8 cellular contexts compared by ENCODE assay signal in the genomic region with DNA sequence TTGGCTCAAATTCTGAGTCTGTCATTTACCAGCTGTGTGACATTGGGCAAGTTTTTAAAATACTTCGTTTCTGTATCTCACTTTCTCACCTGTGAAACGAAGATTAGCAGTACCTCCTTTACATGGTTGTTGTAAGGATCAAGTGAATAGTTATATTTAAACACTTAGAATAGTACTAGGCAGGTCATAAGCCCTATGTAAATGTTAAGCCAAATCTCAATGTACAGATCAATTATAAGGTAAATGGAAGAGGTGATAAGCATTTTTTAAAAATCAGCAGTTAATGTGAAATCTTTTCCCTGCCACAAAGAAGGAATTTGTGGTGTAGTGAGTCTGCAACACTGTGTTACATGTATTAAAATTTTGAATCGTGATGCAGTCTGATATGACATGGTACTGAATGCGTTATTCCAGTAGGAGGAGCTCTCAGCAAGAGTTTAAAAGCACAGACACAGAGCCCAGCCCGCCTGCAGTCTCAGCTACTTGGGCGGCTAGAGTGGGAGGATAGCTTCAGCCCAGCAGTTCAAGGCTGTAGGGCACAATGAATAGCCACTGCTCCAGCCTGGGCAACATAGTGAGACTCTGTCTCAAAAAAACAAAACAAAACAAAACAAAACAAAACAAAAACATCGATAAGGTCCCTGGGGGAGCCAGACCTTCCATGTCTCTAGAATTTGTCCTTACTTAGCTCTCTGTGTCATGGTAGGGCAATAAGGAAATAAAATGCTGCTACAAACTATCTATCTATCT. TPM values are rescaled to one million over a fixed set of nuclear protein-coding genes. Genes with fewer than 3 reads are reported as not detected.
A peak's percentile ranks its signal among the peaks of the same experiment; 100 is the strongest.
DNase-seq lines count a peak whose midpoint lies in the region; ATAC-seq and TF ChIP-seq lines count a peak whose summit lies in the region.

No MANE protein-coding gene starts in this region.

- H3K79me2 ChIP-seq in GM23338 (replicated peaks; ENCODE audit: insufficient read depth) = no peaks in the 10 kb centered on the region

- BruUV-seq in Panc1 (replicated peaks; lab: Mats Ljungman, UMichigan) = no TSS peak

- peak; percentile 99 for ATAC-seq in GM23338
- peak; percentile 100 for ATAC-seq in Panc1
- ATAC-seq in GM21737 (IDR thresholded peaks at IDR 0.05; ENCODE audit: unreplicated experiment) = no peak

- TF ChIP-seq CTCF in GM06990 (IDR thresholded peaks at IDR 0.05; ENCODE audit: insufficient read depth, low read length, poor library complexity, severe bottlenecking) (peak; percentile 83), GM23338 (conservative IDR thresholded peaks at IDR 0.05; ENCODE audit: low read depth in 2 of 2) (peak; percentile 86 to 90), Panc1 (IDR thresholded peaks at IDR 0.05) (peak; percentile 88), progenitor cell of endocrine pancreas (IDR thresholded peaks at IDR 0.05; ENCODE audit: unreplicated experiment) (peak; percentile 76)

- DNase-seq in GM06990 (ENCODE audit: extremely low read depth, insufficient read length) (no peak), GM23338 (ENCODE audit: low spot score) (peak; percentile 89), Kasumi-1 (lab: John Stamatoyannopoulos, UW) (peak; percentile 90 to 92), Panc1 (ENCODE audit: low read depth, low spot score) (peak; percentile 72), glomerular visceral epithelial cell (ENCODE audit: extremely low spot score) (peak; percentile 78), progenitor cell of endocrine pancreas (ENCODE audit: low spot score, unreplicated experiment) (peak; percentile 21)
- DNase-seq in activated effector memory CD4-positive, alpha-beta T cell treated with anti-CD3 and anti-CD28 coated beads, Interleukin-2, amount 50 U/mL, for 16 hours = peak; percentile 80

- H3K4me2 ChIP-seq in GM23338 = no peak overlapping the region

- no peak overlapping the region for H2AFZ ChIP-seq in GM23338

- in situ Hi-C loops in Panc1 (cut with HindIII; ENCODE audit: low pct_unique_long_range_greater_than_20kb, low sequenced_read_pairs) = no loop called here

- no peaks in the 10 kb centered on the region for H3K9me2 ChIP-seq in GM23338 (ENCODE audit: insufficient read depth)

- CTCF ChIA-PET in Panc1 (lab: Charles Lee) = interaction anchor here (0.5 to 1.3 kb wide), 15 partner anchors 9 to 489 kb away, joined by 3 to 29 read pairs (median 4); partner anchors contain the start of gene DYNLT1

- H3K27me3 Mint-ChIP-seq in GM23338 (ENCODE audit: insufficient read depth, low read depth, poor library complexity) (peaks cover 2% of the 10 kb centered on the region), progenitor cell of endocrine pancreas (no peaks in the 10 kb centered on the region)

- no peaks in the 10 kb centered on the region for H3K9me3 ChIP-seq in Panc1 (ENCODE audit: control insufficient read depth, insufficient read depth, low read depth, low read length)

- peaks cover 10% of the 10 kb centered on the region for H3K9me3 Mint-ChIP-seq in GM23338
- no peaks in the 10 kb centered on the region for H3K9me3 Mint-ChIP-seq in progenitor cell of endocrine pancreas (ENCODE audit: low read depth)

- H3K4me1 ChIP-seq in GM23338 (ENCODE audit: insufficient read depth) (no peaks in the 10 kb centered on the region), Panc1 (ENCODE audit: control insufficient read depth, insufficient read depth, low read length) (no peaks in the 10 kb centered on the region)

- no peaks in the 10 kb centered on the region for H3K27me3 ChIP-seq in GM06990 (replicated peaks; ENCODE audit: control insufficient read depth, insufficient read depth, low read length)
- no peaks in the 10 kb centered on the region for H3K27me3 ChIP-seq in GM23338 (ENCODE audit: insufficient read depth)
- no peaks in the 10 kb centered on the region for H3K27me3 ChIP-seq in Panc1 (ENCODE audit: control insufficient read depth, insufficient read depth, low read length)

- H3K4me1 Mint-ChIP-seq in GM23338 = no peaks in the 10 kb centered on the region
- no peaks in the 10 kb centered on the region for H3K4me1 Mint-ChIP-seq in progenitor cell of endocrine pancreas (ENCODE audit: low read depth)

- no peaks in the 10 kb centered on the region for H4K20me1 ChIP-seq in GM23338 (replicated peaks; ENCODE audit: insufficient read depth)

- H3K36me3 ChIP-seq in GM06990 (ENCODE audit: control insufficient read depth, insufficient read depth, low read length) (no peaks in the 10 kb centered on the region), GM23338 (ENCODE audit: insufficient read depth) (no peaks in the 10 kb centered on the region), Panc1 (ENCODE audit: control insufficient read depth, insufficient read depth, low read length) (no peaks in the 10 kb centered on the region)

- no peak overlapping the region for H3K27ac ChIP-seq in GM23338 (ENCODE audit: low read depth)
- no peak overlapping the region for H3K27ac ChIP-seq in Panc1 (ENCODE audit: low read length)

- H3K36me3 Mint-ChIP-seq in GM23338 (ENCODE audit: low read depth) = no peaks in the 10 kb centered on the region; the same call in 1 of the 3 replicates
- H3K36me3 Mint-ChIP-seq in progenitor cell of endocrine pancreas (ENCODE audit: insufficient read depth) = no peaks in the 10 kb centered on the region

- no peak overlapping the region for H3K4me3 ChIP-seq in GM06990 (replicated peaks; ENCODE audit: low read depth, low read length)
- H3K4me3 ChIP-seq in GM23338 = no peak overlapping the region
- H3K4me3 ChIP-seq in Panc1 (ENCODE audit: low read depth in 2 of 2, low read length in 2 of 2) = no peak overlapping the region

- H3K27ac Mint-ChIP-seq in GM23338 = no peak overlapping the region
- no peak overlapping the region for H3K27ac Mint-ChIP-seq in progenitor cell of endocrine pancreas

- H3K4me3 Mint-ChIP-seq in GM23338 (no peak overlapping the region), progenitor cell of endocrine pancreas (ENCODE audit: low read depth) (no peak overlapping the region)

- H3F3A ChIP-seq in GM23338 (replicated peaks; ENCODE audit: low read depth) = no peaks in the 10 kb centered on the region

- intact Hi-C loops in Panc1 (cut with micrococcal nuclease; ENCODE audit: unreplicated experiment) = loop anchor here (2.0 kb wide), 1 partner anchor 477 kb away; no protein-coding TSS in a partner anchor

- POLR2A ChIA-PET in Panc1 (lab: Charles Lee) = interaction anchor here (0.6 to 0.7 kb wide), 2 partner anchors 60 to 321 kb away, joined by 3 to 9 read pairs; no protein-coding TSS in a partner anchor

TF ChIP-seq in GM23338, 12 proteins besides CTCF, POLR2A, EP300 and RAD21 (continues in another document):
- TF ChIP-seq STAT1 (IDR thresholded peaks at IDR 0.05; ENCODE audit: unreplicated experiment) (no peak), ZNF114 (CRISPR knock-in tag; IDR thresholded peaks at IDR 0.05) (no peak), NANOG (IDR thresholded peaks at IDR 0.05; ENCODE audit: borderline replicate concordance) (no peak)

RNA-seq across cellular contexts. Expression of gene GTF2H5, which starts 46.0 kb away (rescaled TPM):
- total RNA-seq in GM23338 (2014; rRNA removed; shearing (Covaris generic)) = 0.73 and 2.5 TPM in 2 replicates
- polyA plus RNA-seq in GM23338 (2016; fragmentation: Nextera tagmentation; extraction: Ambion mirVana) = 38.6 and 41.6 TPM in 2 replicates
- total RNA-seq in Panc1 (2021; ENCODE audit: unreplicated experiment) (54.4 TPM), progenitor cell of endocrine pancreas (24.9 and 26.6 TPM in 2 replicates)
- 37.8 TPM for polyA plus RNA-seq in Panc1 (2012; ENCODE audit: insufficient read length)

RNA-seq across cellular contexts. Expression of gene SERAC1, which starts 46.0 kb away (rescaled TPM):
- total RNA-seq in GM23338 (2014; rRNA removed; shearing (Covaris generic)) = 8.4 and 10.1 TPM in 2 replicates
- 5.1 and 5.2 TPM in 2 replicates for polyA plus RNA-seq in GM23338 (2016; fragmentation: Nextera tagmentation; extraction: Ambion mirVana)
- total RNA-seq in Panc1 (2021; ENCODE audit: unreplicated experiment) = 8.2 TPM
- polyA plus RNA-seq in Panc1 (2012; ENCODE audit: insufficient read length) = 4.7 TPM
- total RNA-seq in progenitor cell of endocrine pancreas = 20.0 TPM in 2 replicates
